ENCODE assay signal across 8 cellular contexts in genomic region chr22:28009272-28009827, GRCh38.
DNase-seq lines count a peak whose midpoint lies in the region; ATAC-seq and TF ChIP-seq lines count a peak whose summit lies in the region.

No MANE protein-coding gene starts in this region.

- 11% methylated on average over 14 of the region's 14 CpGs; no CpG with 5 or more reads in 1 of the 2 donors for WGBS in transverse colon (ENCODE audit: low coverage in 1 of 2), 2 donors

- no peaks in the 10 kb centered on the region for H3K79me2 ChIP-seq in Karpas-422 (ENCODE audit: low read length)

- no peak overlapping the region for H3K4me3 ChIP-seq in Karpas-422 (ENCODE audit: low read length)
- H3K4me3 ChIP-seq in transverse colon = no peak overlapping the region

- H3K27ac ChIP-seq in Karpas-422 (ENCODE audit: low read length) = no peak overlapping the region
- H3K27ac ChIP-seq in transverse colon = peak overlapping the region in 3 of 4 donors; percentile 0 to 22 (median 6)

- no peak for TF ChIP-seq POLR2A in transverse colon (IDR thresholded peaks at IDR 0.05)

- H3K9ac ChIP-seq in Karpas-422 (ENCODE audit: low read length) = no peak overlapping the region

- H3K36me3 ChIP-seq in Karpas-422 (ENCODE audit: insufficient read depth, low read length) = no peaks in the 10 kb centered on the region
- no peaks in the 10 kb centered on the region for H3K36me3 ChIP-seq in transverse colon

- ATAC-seq in GM21360 (IDR thresholded peaks at IDR 0.05; ENCODE audit: unreplicated experiment) = no peak

- peak; percentile 89 to 97 (median 93) for TF ChIP-seq CTCF in transverse colon (IDR thresholded peaks at IDR 0.05)

- peak; percentile 81 for DNase-seq in EL
- peak; percentile 91 for DNase-seq in Karpas-422
- DNase-seq in SK-MEL-5 (ENCODE audit: low read depth, low spot score) = peak; percentile 80
- peak; percentile 75 for DNase-seq in activated naive CD4-positive, alpha-beta T cell treated with anti-CD3 and anti-CD28 coated beads, Interleukin-2, amount 50 U/mL, for 16 hours
- peak; percentile 51 to 94 (median 84) for DNase-seq in head of caudate nucleus
- DNase-seq in pons (ENCODE audit: low spot score) = peak; percentile 74
- peak; percentile 76 for DNase-seq in transverse colon

- H2AFZ ChIP-seq in Karpas-422 (ENCODE audit: low read length) = no peak overlapping the region

- no peaks in the 10 kb centered on the region for H3K9me3 ChIP-seq in Karpas-422 (ENCODE audit: low read length)
- no peaks in the 10 kb centered on the region for H3K9me3 ChIP-seq in transverse colon

- H4K20me1 ChIP-seq in Karpas-422 (ENCODE audit: insufficient read depth, low read depth, low read length) = no peaks in the 10 kb centered on the region

- no peaks in the 10 kb centered on the region for H3K9me2 ChIP-seq in Karpas-422 (replicated peaks; ENCODE audit: insufficient read depth, low read length)

- TF ChIP-seq EP300 in transverse colon (IDR thresholded peaks at IDR 0.05; ENCODE audit: low read depth) = no peak

- H3K27me3 ChIP-seq in Karpas-422 (ENCODE audit: low read length) (no peaks in the 10 kb centered on the region), transverse colon (no peaks in the 10 kb centered on the region)

- no peak overlapping the region for H3K4me2 ChIP-seq in Karpas-422 (ENCODE audit: low read depth, low read length, poor library complexity, severe bottlenecking)

- in situ Hi-C loops in SK-MEL-5 (cut with HindIII; ENCODE audit: low pct_unique_long_range_greater_than_20kb, low sequenced_read_pairs) = no loop called here
- in situ Hi-C loops in transverse colon (cut with MboI; ENCODE audit: low pct_ligation_motif_present in 1 of 4, low pct_unique_long_range_greater_than_20kb in 1 of 4, low sequenced_read_pairs in 3 of 4) = loop anchor here in 3 of 4 donors (5.0 to 25.0 kb wide), 2 partner anchors 122 to 828 kb away; no protein-coding TSS in a partner anchor

- H3K4me1 ChIP-seq in Karpas-422 (ENCODE audit: low read length) = no peaks in the 10 kb centered on the region
- H3K4me1 ChIP-seq in transverse colon = peaks cover 0 to 5% (median 1%) of the 10 kb centered on the region in 4 donors

- intact Hi-C loops in head of caudate nucleus (cut with DNase I) (loop anchor here (10.0 kb wide), 2 partner anchors 85 to 1255 kb away; no protein-coding TSS in a partner anchor), transverse colon (cut with DNase I; ENCODE audit: low total_unique reads) (loop anchor here (2.0 to 10.0 kb wide), 2 partner anchors 123 to 1255 kb away; no protein-coding TSS in a partner anchor)
